Comparison of ENCODE assay signal across 10 cellular contexts in the genomic region with DNA sequence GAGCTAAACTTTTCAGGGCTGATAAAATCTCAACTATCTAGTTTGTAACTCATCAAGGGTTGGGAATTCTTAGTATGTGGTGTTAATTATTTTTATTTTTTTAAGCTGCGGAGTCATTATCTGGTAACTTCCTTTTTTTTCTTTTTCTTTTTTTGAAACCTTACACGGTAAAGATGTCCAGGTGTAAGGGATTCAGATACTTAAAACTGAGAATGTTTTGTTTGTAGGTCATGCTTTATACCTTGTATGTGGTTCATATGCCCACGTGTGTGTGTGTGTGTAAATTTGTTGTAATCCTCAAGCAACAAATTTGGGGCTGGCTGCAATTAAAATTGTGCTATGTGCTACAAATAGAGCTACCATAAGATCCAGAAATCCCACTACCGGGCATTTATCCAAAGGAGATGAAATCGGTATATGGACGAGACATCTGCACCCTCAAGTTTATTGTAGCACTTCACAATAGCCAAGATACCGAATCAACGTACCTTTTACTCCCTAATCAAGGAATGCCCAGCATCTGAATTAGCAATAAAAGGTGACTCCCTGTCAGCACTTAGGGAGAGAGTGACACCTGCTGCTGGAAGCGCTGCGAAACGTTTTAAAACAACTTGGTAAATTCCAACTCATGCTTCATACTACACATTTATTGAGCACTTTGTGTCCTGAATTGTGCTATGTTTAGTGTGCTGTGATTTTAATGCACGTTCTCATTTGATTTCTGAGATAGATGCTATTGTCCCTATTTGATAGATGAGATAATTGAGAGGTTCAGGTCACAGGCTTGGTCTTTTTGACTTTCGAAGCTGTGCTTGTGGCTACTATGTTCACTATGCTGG. TPM values are rescaled to one million over a fixed set of nuclear protein-coding genes. Genes with fewer than 3 reads are reported as not detected.
DNase-seq lines count a peak whose midpoint lies in the region; ATAC-seq and TF ChIP-seq lines count a peak whose summit lies in the region.
"Had no signal": no experiment of that assay in that cellular context is flagged by ENCODE, and none has a peak within 500 bp of the region (broad histone marks: within the 10 kb centered on the region; RNA-seq: fewer than 3 reads in every experiment).

No MANE protein-coding gene starts in this region.

- H3K27me3 Mint-ChIP-seq in brain (no peaks in the 10 kb centered on the region), neural progenitor cell (ENCODE audit: insufficient read depth, low read depth) (no peaks in the 10 kb centered on the region)
- H3K27me3 Mint-ChIP-seq in CD8-positive, alpha-beta T cell (ENCODE audit: low read depth) = no peaks in the 10 kb centered on the region

- CTCF ChIA-PET in CD8-positive, alpha-beta T cell (lab: Charles Lee) = interaction anchor here (0.9 to 3.1 kb wide), 3 partner anchors 12 to 212 kb away, joined by 3 to 40 read pairs (median 3); no protein-coding TSS in a partner anchor

- H3K4me1 Mint-ChIP-seq in brain = peaks cover 47% of the 10 kb centered on the region
- H3K4me1 Mint-ChIP-seq in neural progenitor cell = peaks cover 6% of the 10 kb centered on the region
- H3K4me1 Mint-ChIP-seq in CD8-positive, alpha-beta T cell (ENCODE audit: low read depth) = no peaks in the 10 kb centered on the region

- H3K36me3 ChIP-seq in Loucy (ENCODE audit: insufficient read depth, low read length) (peaks cover 47% of the 10 kb centered on the region), neural progenitor cell (peaks cover 35% of the 10 kb centered on the region)
- H3K36me3 ChIP-seq in CD8-positive, alpha-beta T cell (ENCODE audit: insufficient read depth, low read length) = peaks cover 2% of the 10 kb centered on the region

- H3K9ac ChIP-seq in Loucy (ENCODE audit: low read depth, low read length, poor library complexity, severe bottlenecking) (no peak overlapping the region), neural progenitor cell (no peak overlapping the region)

- H3K79me2 ChIP-seq in Loucy (ENCODE audit: insufficient read depth, low read length) = peaks cover 25% of the 10 kb centered on the region
- H3K79me2 ChIP-seq in neural progenitor cell (ENCODE audit: low read depth) = peaks cover 22% of the 10 kb centered on the region

- H3K9me3 Mint-ChIP-seq in brain (no peaks in the 10 kb centered on the region), neural progenitor cell (no peaks in the 10 kb centered on the region)
- H3K9me3 Mint-ChIP-seq in CD8-positive, alpha-beta T cell = no peaks in the 10 kb centered on the region

- intact Hi-C loops in CD8-positive, alpha-beta T cell (cut with DNase I, micrococcal nuclease) = loop anchor here (1.0 to 10.0 kb wide), 3 partner anchors 121 to 213 kb away; no protein-coding TSS in a partner anchor

- H3K4me1 ChIP-seq in Loucy (ENCODE audit: insufficient read depth, low read length, poor library complexity, severe bottlenecking) (peaks cover 12% of the 10 kb centered on the region), neural progenitor cell (no peaks in the 10 kb centered on the region)
- no peaks in the 10 kb centered on the region for H3K4me1 ChIP-seq in CD8-positive, alpha-beta T cell (ENCODE audit: insufficient read depth, low read length)

- H3K9me3 ChIP-seq in Loucy (ENCODE audit: insufficient read depth, low read depth, low read length) (no peaks in the 10 kb centered on the region), neural progenitor cell (ENCODE audit: low read depth) (no peaks in the 10 kb centered on the region)
- no peaks in the 10 kb centered on the region for H3K9me3 ChIP-seq in CD8-positive, alpha-beta T cell (ENCODE audit: low read length)

- DNase-seq in NCI-H146 (lab: John Stamatoyannopoulos, UW) = peak; percentile 19
- no peak for DNase-seq in NCI-H146 treated with DMSO at 0.1 percent for 48 hours (lab: John Stamatoyannopoulos, UW; ENCODE audit: unreplicated experiment)
- DNase-seq in neural progenitor cell (ENCODE audit: low spot score) = peak; percentile 24
- DNase-seq in CD8-positive, alpha-beta T cell = no peak
- no peak for DNase-seq in effector CD4-positive, alpha-beta T cell
- DNase-seq: activated CD8-positive, alpha-beta memory T cell treated with anti-CD3 and anti-CD28 coated beads, Interleukin-2, amount 50 U/mL, for 4 hours; NCI-H1694 treated with DMSO at 0.1 percent for 48 hours had no signal

- H3F3A ChIP-seq in Loucy (ENCODE audit: low read depth) (peaks cover 18% of the 10 kb centered on the region; the same call in 1 of the 2 replicates), neural progenitor cell (ENCODE audit: low read depth) (peaks cover 60% of the 10 kb centered on the region)

- H4K20me1 ChIP-seq in Loucy (ENCODE audit: insufficient read depth, low read length, poor library complexity, severe bottlenecking) (peaks cover 49% of the 10 kb centered on the region), neural progenitor cell (ENCODE audit: low read depth) (peaks cover 30% of the 10 kb centered on the region)

- H3K36me3 Mint-ChIP-seq in brain (peaks cover 37% of the 10 kb centered on the region), neural progenitor cell (peaks cover 11% of the 10 kb centered on the region)
- peaks cover 39% of the 10 kb centered on the region for H3K36me3 Mint-ChIP-seq in CD8-positive, alpha-beta T cell

- H3K4me3 Mint-ChIP-seq in brain (no peak overlapping the region), neural progenitor cell (no peak overlapping the region)
- no peak overlapping the region for H3K4me3 Mint-ChIP-seq in CD8-positive, alpha-beta T cell

- ATAC-seq in CD8-positive, alpha-beta T cell = no peak
- no peak for ATAC-seq in HG02759 (IDR thresholded peaks at IDR 0.05; ENCODE audit: unreplicated experiment)

- peak overlapping the region; percentile 67 for H3K27ac ChIP-seq in neural progenitor cell
- no peak overlapping the region for H3K27ac ChIP-seq in CD8-positive, alpha-beta T cell (ENCODE audit: low read depth, low read length)

- H2AFZ ChIP-seq in Loucy (ENCODE audit: low read length) (no peak overlapping the region), neural progenitor cell (replicated peaks) (no peak overlapping the region)

- H3K4me3 ChIP-seq in Loucy (ENCODE audit: low read length, poor library complexity, severe bottlenecking) = no peak overlapping the region
- H3K4me3 ChIP-seq in neural progenitor cell = no peak overlapping the region
- H3K4me3 ChIP-seq in CD8-positive, alpha-beta T cell (ENCODE audit: low read depth, low read length) = no peak overlapping the region

- TF ChIP-seq CTCF in Loucy (conservative IDR thresholded peaks at IDR 0.05; ENCODE audit: low read length) (peak; percentile 69), brain (conservative IDR thresholded peaks at IDR 0.05) (peak; percentile 34 to 47), neural progenitor cell (IDR thresholded peaks at IDR 0.05) (peak; percentile 48)
- TF ChIP-seq CTCF in CD8-positive, alpha-beta T cell (IDR thresholded peaks at IDR 0.05) = no peak

- H3K9me2 ChIP-seq in Loucy (replicated peaks; ENCODE audit: low read depth, low read length) = no peaks in the 10 kb centered on the region

- H3K4me2 ChIP-seq in Loucy (ENCODE audit: low read depth, low read length, poor library complexity, severe bottlenecking) = no peak overlapping the region
- H3K4me2 ChIP-seq in neural progenitor cell = no peak overlapping the region

- POLR2A ChIA-PET in CD8-positive, alpha-beta T cell (lab: Charles Lee) = interaction anchor here (0.6 kb wide), 1 partner anchor 16 kb away, joined by 3 read pairs; the partner anchor contains the start of gene MSMO1

- H3K27me3 ChIP-seq in Loucy (ENCODE audit: insufficient read depth, low read length, poor library complexity, severe bottlenecking) = no peaks in the 10 kb centered on the region
- no peaks in the 10 kb centered on the region for H3K27me3 ChIP-seq in neural progenitor cell
- H3K27me3 ChIP-seq in CD8-positive, alpha-beta T cell (ENCODE audit: insufficient read depth, low read length) = no peaks in the 10 kb centered on the region

- peak overlapping the region in 2 of 5 experiments; percentile 29 to 84 for H3K27ac Mint-ChIP-seq in brain
- H3K27ac Mint-ChIP-seq in neural progenitor cell = no peak overlapping the region
- no peak overlapping the region for H3K27ac Mint-ChIP-seq in CD8-positive, alpha-beta T cell

RNA-seq across cellular contexts. Expression of gene MSMO1, which starts 16.1 kb away (rescaled TPM):
- 32.6 TPM for polyA plus RNA-seq in brain (ENCODE audit: insufficient read depth, low read depth, low replicate concordance)
- total RNA-seq in neural progenitor cell (ENCODE audit: low replicate concordance) = 190 and 298 TPM in 2 replicates
- total RNA-seq in CD8-positive, alpha-beta T cell = 10 to 100 TPM; 18.6 to 19.2 TPM

RNA-seq across cellular contexts. Expression of gene CPE, which starts 35.2 kb away (rescaled TPM):
- 336 TPM for polyA plus RNA-seq in brain (ENCODE audit: insufficient read depth, low read depth, low replicate concordance)
- total RNA-seq in neural progenitor cell (ENCODE audit: low replicate concordance) = 43.6 and 47.4 TPM in 2 replicates
- not detected for total RNA-seq in CD8-positive, alpha-beta T cell

Comparison
In these comparisons a context has a peak if more than half of its experiments do, and no peak if none do; other contexts are left out.
1. DNase-seq: peak in NCI-H146 (single experiment) and neural progenitor cell (single experiment); none in NCI-H146 treated with DMSO at 0.1 percent for 48 hours (single experiment), CD8-positive, alpha-beta T cell (0 of 7) and effector CD4-positive, alpha-beta T cell (single experiment).
2. RNA of gene CPE, which starts 35.2 kb away (total RNA-seq): 43.6 to 47.4 TPM in neural progenitor cell; not detected in CD8-positive, alpha-beta T cell; every median in the first group is over 10 times any median in the second.